Comparison of ENCODE assay signal across 23 cellular contexts in genomic region chr15:61092387-61093157, GRCh38.
A peak's percentile ranks its signal among the peaks of the same experiment; 100 is the strongest.
DNase-seq lines count a peak whose midpoint lies in the region; ATAC-seq, FAIRE-seq and TF ChIP-seq lines count a peak whose summit lies in the region.
"Had no signal": no experiment of that assay in that cellular context is flagged by ENCODE, and none has a peak within 500 bp of the region (broad histone marks: within the 10 kb centered on the region; RNA-seq: fewer than 3 reads in every experiment).

No MANE protein-coding gene starts in this region.

- ATAC-seq in A549 (no peak), SK-N-SH treated with all-trans-retinoic acid at 6 μM for 48 hours (peak; percentile 80)
- ATAC-seq in activated T-cell treated with anti-CD3 and anti-CD28 coated beads, Interleukin-2, amount 50 U/mL, for 4 hours = no peak
- no peak for ATAC-seq in activated naive CD8-positive, alpha-beta T cell treated with anti-CD3 and anti-CD28 coated beads, Interleukin-2, amount 50 U/mL, for 24 hours

- H3K36me3 ChIP-seq in GM06990 (ENCODE audit: control insufficient read depth, insufficient read depth, low read length) = no peaks in the 10 kb centered on the region

- no peaks in the 10 kb centered on the region for H3K9me3 Mint-ChIP-seq in nephron
- H3K9me3 Mint-ChIP-seq in activated T-cell treated with anti-CD3 and anti-CD28 coated beads, Interleukin-2, amount 50 U/mL, for 4 hours = no peaks in the 10 kb centered on the region
- H3K9me3 Mint-ChIP-seq in activated naive CD8-positive, alpha-beta T cell treated with anti-CD3 and anti-CD28 coated beads, Interleukin-2, amount 50 U/mL, for 24 hours = no peaks in the 10 kb centered on the region
- H3K9me3 Mint-ChIP-seq: H9, HFFc6 had no signal

- 5% methylated on average over 1 of the region's 1 CpG for WGBS in A549 (ENCODE audit: missing lambda C conversion rate)

- TF ChIP-seq EP300 in A549 (IDR thresholded peaks at IDR 0.05) = no peak

- no peaks in the 10 kb centered on the region for H3K4me1 ChIP-seq in A549

- CTCF ChIA-PET in A549 (lab: Yijun Ruan, JAX) = interaction anchor here (1.1 kb wide), 1 partner anchor 41 kb away, joined by 3 read pairs; no protein-coding TSS in a partner anchor

- no peaks in the 10 kb centered on the region for H3K9me3 ChIP-seq in A549

- peak overlapping the region in 1 of 3 experiments; percentile 13 for H3K4me3 Mint-ChIP-seq in nephron
- H3K4me3 Mint-ChIP-seq in activated T-cell treated with anti-CD3 and anti-CD28 coated beads, Interleukin-2, amount 50 U/mL, for 4 hours = no peak overlapping the region
- H3K4me3 Mint-ChIP-seq in activated naive CD8-positive, alpha-beta T cell treated with anti-CD3 and anti-CD28 coated beads, Interleukin-2, amount 50 U/mL, for 24 hours = no peak overlapping the region
- H3K4me3 Mint-ChIP-seq: B cell, H9, HFFc6 had no signal

- H3K27me3 Mint-ChIP-seq in nephron (ENCODE audit: low read depth) = no peaks in the 10 kb centered on the region
- peaks cover 13% of the 10 kb centered on the region for H3K27me3 Mint-ChIP-seq in activated T-cell treated with anti-CD3 and anti-CD28 coated beads, Interleukin-2, amount 50 U/mL, for 4 hours (ENCODE audit: low read depth)
- peaks cover 7% of the 10 kb centered on the region for H3K27me3 Mint-ChIP-seq in activated naive CD8-positive, alpha-beta T cell treated with anti-CD3 and anti-CD28 coated beads, Interleukin-2, amount 50 U/mL, for 24 hours

- no peaks in the 10 kb centered on the region for H3K27me3 ChIP-seq in GM06990 (replicated peaks; ENCODE audit: control insufficient read depth, insufficient read depth, low read length)

- H3K4me3 ChIP-seq in A549 = no peak overlapping the region
- H3K4me3 ChIP-seq in GM06990 (replicated peaks; ENCODE audit: low read depth, low read length) = no peak overlapping the region
- H3K4me3 ChIP-seq: GM23248, PC-9, SK-N-MC had no signal

- peaks cover 58% of the 10 kb centered on the region for H3K4me1 Mint-ChIP-seq in nephron
- no peaks in the 10 kb centered on the region for H3K4me1 Mint-ChIP-seq in activated T-cell treated with anti-CD3 and anti-CD28 coated beads, Interleukin-2, amount 50 U/mL, for 4 hours (ENCODE audit: low read depth)
- no peaks in the 10 kb centered on the region for H3K4me1 Mint-ChIP-seq in activated naive CD8-positive, alpha-beta T cell treated with anti-CD3 and anti-CD28 coated beads, Interleukin-2, amount 50 U/mL, for 24 hours
- H3K4me1 Mint-ChIP-seq: B cell had no signal

- H3K27ac Mint-ChIP-seq in nephron = peak overlapping the region; percentile 18 to 50 (median 31)
- no peak overlapping the region for H3K27ac Mint-ChIP-seq in activated naive CD8-positive, alpha-beta T cell treated with anti-CD3 and anti-CD28 coated beads, Interleukin-2, amount 50 U/mL, for 24 hours
- H3K27ac Mint-ChIP-seq: B cell, H9, HFFc6 had no signal

- TF ChIP-seq CTCF in A549 (IDR thresholded peaks at IDR 0.05) (no peak), GM06990 (IDR thresholded peaks at IDR 0.05; ENCODE audit: insufficient read depth, low read length, poor library complexity, severe bottlenecking) (no peak), nephron (IDR thresholded peaks at IDR 0.05; ENCODE audit: unreplicated experiment in 3 of 3) (no peak)

- no peak for TF ChIP-seq RAD21 in A549 (conservative IDR thresholded peaks at IDR 0.05 in 1 of 2, IDR thresholded peaks at IDR 0.05 in 1 of 2)

- no peak overlapping the region for H3K27ac ChIP-seq in A549
- H3K27ac ChIP-seq: GM23248, PC-9, SK-N-MC had no signal

- no peak overlapping the region for H3K4me2 ChIP-seq in A549
- H3K4me2 ChIP-seq: PC-9 had no signal

- DNase-seq in A549 (ENCODE audit: low read depth in 1 of 2, low spot score in 1 of 2) (no peak), GM06990 (ENCODE audit: extremely low read depth, insufficient read length) (peak; percentile 6), T-helper 2 cell (no peak)
- no peak for DNase-seq in activated T-cell treated with anti-CD3 and anti-CD28 coated beads, Interleukin-2, amount 50 U/mL, for 4 hours
- no peak for DNase-seq in activated naive CD8-positive, alpha-beta T cell treated with anti-CD3 and anti-CD28 coated beads, Interleukin-2, amount 50 U/mL, for 24 hours
- DNase-seq: 8988T, DMS79 treated with DMSO at 0.1 percent for 48 hours, GM23248, H9, HFFc6, Kasumi-1, NCI-H1417 treated with DMSO at 0.1 percent for 48 hours, NCI-H187 treated with DMSO at 0.1 percent for 48 hours, NCI-H2227 treated with DMSO at 0.1 percent for 48 hours, NCI-H524, NCI-H774, PC-9, RPMI8226, SHP77 had no signal

- POLR2A ChIA-PET in A549 (lab: Yijun Ruan, JAX) = no interaction called here

- TF ChIP-seq POLR2A in A549 (IDR thresholded peaks at IDR 0.05; ENCODE audit: low read length) = no peak

- peaks cover 16% of the 10 kb centered on the region for H3K36me3 Mint-ChIP-seq in nephron (ENCODE audit: low read depth)
- H3K36me3 Mint-ChIP-seq in activated T-cell treated with anti-CD3 and anti-CD28 coated beads, Interleukin-2, amount 50 U/mL, for 4 hours (ENCODE audit: insufficient read depth) = no peaks in the 10 kb centered on the region
- no peaks in the 10 kb centered on the region for H3K36me3 Mint-ChIP-seq in activated naive CD8-positive, alpha-beta T cell treated with anti-CD3 and anti-CD28 coated beads, Interleukin-2, amount 50 U/mL, for 24 hours (ENCODE audit: low read depth)

- peak; percentile 97 for FAIRE-seq in A549 (lab: Jason Lieb, UNC)

TF ChIP-seq in A549, 52 proteins besides CTCF, POLR2A, EP300 and RAD21:
- TF ChIP-seq BCL3 (IDR thresholded peaks at IDR 0.05) = no peak
- TF ChIP-seq NFE2L2 (conservative IDR thresholded peaks at IDR 0.05; ENCODE audit: low read length) = no peak
- TF ChIP-seq ESRRA (IDR thresholded peaks at IDR 0.05; ENCODE audit: borderline replicate concordance, low read length) = no peak
- TF ChIP-seq ZFP36 (IDR thresholded peaks at IDR 0.05; ENCODE audit: borderline replicate concordance, partially characterized antibody) = no peak
- no peak for TF ChIP-seq RNF2 (IDR thresholded peaks at IDR 0.05; ENCODE audit: borderline replicate concordance, low read depth)
- no peak for TF ChIP-seq HMGXB4 (CRISPR knock-in tag; IDR thresholded peaks at IDR 0.05; ENCODE audit: borderline replicate concordance)
- no peak for TF ChIP-seq HOXA7 (CRISPR knock-in tag; IDR thresholded peaks at IDR 0.05)

TF ChIP-seq in SK-N-SH treated with all-trans-retinoic acid at 6 μM for 48 hours, 23 proteins besides CTCF, POLR2A, EP300 and RAD21:
- TF ChIP-seq TSHZ2 (CRISPR knock-in tag; IDR thresholded peaks at IDR 0.05) = no peak
- peak; percentile 67 for TF ChIP-seq ISL1 (CRISPR knock-in tag; IDR thresholded peaks at IDR 0.05)
